10 cellular contexts compared by ENCODE assay signal in the genomic region with DNA sequence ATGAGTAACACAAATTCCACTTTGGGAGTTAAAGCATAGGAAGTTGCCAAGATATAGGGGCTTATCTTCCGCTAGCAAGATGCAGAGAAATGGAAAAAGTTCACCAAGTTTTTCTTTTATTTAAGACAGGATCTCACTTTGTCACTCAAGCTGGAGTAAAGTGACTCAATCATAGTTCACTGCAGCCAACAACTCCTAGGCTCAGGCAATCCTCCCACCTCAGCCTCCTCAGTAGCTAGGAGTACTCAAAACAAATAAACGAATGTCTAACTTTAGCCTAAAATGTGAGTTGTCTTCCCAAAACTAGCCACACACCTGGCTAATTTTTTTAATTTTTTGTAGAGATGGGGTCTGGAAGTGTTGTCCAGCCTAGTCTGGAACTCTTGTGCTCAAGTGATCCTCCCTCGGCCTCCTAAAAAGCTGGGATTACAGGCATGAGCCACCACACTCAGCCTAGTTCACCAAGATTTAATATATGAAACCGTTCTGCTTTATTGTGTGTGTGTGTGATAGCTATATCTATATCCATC. TPM values are rescaled to one million over a fixed set of nuclear protein-coding genes. Genes with fewer than 3 reads are reported as not detected.
DNase-seq lines count a peak whose midpoint lies in the region; ATAC-seq and TF ChIP-seq lines count a peak whose summit lies in the region.
"Had no signal": no experiment of that assay in that cellular context is flagged by ENCODE, and none has a peak within 500 bp of the region (broad histone marks: within the 10 kb centered on the region; RNA-seq: fewer than 3 reads in every experiment).

No MANE protein-coding gene starts in this region.

- H3K79me2 ChIP-seq in fibroblast of lung (ENCODE audit: control insufficient read depth, insufficient read depth, low read length) = peaks cover 24% of the 10 kb centered on the region

- H3K9me3 ChIP-seq in fibroblast of lung (ENCODE audit: control insufficient read depth, insufficient read depth, low read depth, low read length) (no peaks in the 10 kb centered on the region), subcutaneous abdominal adipose tissue (ENCODE audit: control insufficient read depth in 5 of 5, low read length in 5 of 5) (peaks cover 0 to 7% (median 0%) of the 10 kb centered on the region in 5 donors)

- peaks cover 42% of the 10 kb centered on the region for H3K36me3 Mint-ChIP-seq in activated CD8-positive, alpha-beta memory T cell treated with anti-CD3 and anti-CD28 coated beads, Interleukin-2, amount 10 ng/mL, durations not matched to agents 7 days and 5 days

- peak; percentile 8 for DNase-seq in H4 (ENCODE audit: low spot score)
- DNase-seq in SW 1271 (lab: John Stamatoyannopoulos, UW) = peak; percentile 29 to 90
- DNase-seq in fibroblast of lung (ENCODE audit: low read depth in 2 of 2) = peak; percentile 39 to 59
- DNase-seq in HPDE6-E6E7 (ENCODE audit: extremely low spot score) = no peak
- no peak for DNase-seq in NCI-H2081 treated with DMSO at 0.1 percent for 48 hours (lab: John Stamatoyannopoulos, UW)
- no peak for DNase-seq in activated CD8-positive, alpha-beta memory T cell treated with anti-CD3 and anti-CD28 coated beads, Interleukin-2, amount 10 ng/mL, durations not matched to agents 7 days and 5 days
- DNase-seq: activated CD8-positive, alpha-beta memory T cell treated with anti-CD3 and anti-CD28 coated beads, Interleukin-2, amount 50 U/mL, for 4 hours; GDM1; kidney had no signal

- no peaks in the 10 kb centered on the region for H3K9me3 Mint-ChIP-seq in activated CD8-positive, alpha-beta memory T cell treated with anti-CD3 and anti-CD28 coated beads, Interleukin-2, amount 10 ng/mL, durations not matched to agents 7 days and 5 days (ENCODE audit: low read depth)

- peak overlapping the region; percentile 10 for H3K4me2 ChIP-seq in fibroblast of lung (ENCODE audit: extremely low read depth, insufficient read depth, low read length)

- no peaks in the 10 kb centered on the region for H3K27me3 Mint-ChIP-seq in activated CD8-positive, alpha-beta memory T cell treated with anti-CD3 and anti-CD28 coated beads, Interleukin-2, amount 10 ng/mL, durations not matched to agents 7 days and 5 days

- H3K36me3 ChIP-seq in fibroblast of lung (ENCODE audit: control insufficient read depth, insufficient read depth, low read length) (peaks cover 17% of the 10 kb centered on the region), subcutaneous abdominal adipose tissue (ENCODE audit: control insufficient read depth in 5 of 5, insufficient read depth in 5 of 5, low read length in 5 of 5) (peaks cover 31 to 50% (median 45%) of the 10 kb centered on the region in 5 donors)

- H2AFZ ChIP-seq in fibroblast of lung (ENCODE audit: low read length) = no peak overlapping the region

- ATAC-seq in activated CD8-positive, alpha-beta memory T cell treated with anti-CD3 and anti-CD28 coated beads, Interleukin-2, amount 10 ng/mL, durations not matched to agents 7 days and 5 days = no peak

- no peak overlapping the region for H3K4me3 ChIP-seq in fibroblast of lung (replicated peaks in 1 of 4; ENCODE audit: control extremely low read depth in 1 of 4, insufficient read depth in 1 of 4, low read depth in 3 of 4, low read length in 4 of 4)
- H3K4me3 ChIP-seq in subcutaneous abdominal adipose tissue (ENCODE audit: low read depth in 1 of 5, low read length in 5 of 5) = no peak overlapping the region

- H3K4me1 Mint-ChIP-seq in activated CD8-positive, alpha-beta memory T cell treated with anti-CD3 and anti-CD28 coated beads, Interleukin-2, amount 10 ng/mL, durations not matched to agents 7 days and 5 days = peaks cover 37% of the 10 kb centered on the region

- CTCF ChIA-PET in activated CD8-positive, alpha-beta memory T cell treated with anti-CD3 and anti-CD28 coated beads, Interleukin-2, amount 10 ng/mL, durations not matched to agents 7 days and 5 days (lab: Charles Lee) = interaction anchor here (1.6 kb wide), 1 partner anchor 9 kb away, joined by 5 read pairs; no protein-coding TSS in a partner anchor

- H3K27me3 ChIP-seq in fibroblast of lung (ENCODE audit: control insufficient read depth, insufficient read depth, low read length) = no peaks in the 10 kb centered on the region
- H3K27me3 ChIP-seq in subcutaneous abdominal adipose tissue (ENCODE audit: control insufficient read depth in 5 of 5, insufficient read depth in 4 of 5, low read length in 5 of 5) = no peaks in the 10 kb centered on the region

- peaks cover 10% of the 10 kb centered on the region for H3K4me1 ChIP-seq in fibroblast of lung (ENCODE audit: control insufficient read depth, extremely low read depth, insufficient read depth, low read length)
- H3K4me1 ChIP-seq in subcutaneous abdominal adipose tissue (ENCODE audit: control insufficient read depth in 5 of 5, insufficient read depth in 5 of 5, low read length in 5 of 5) = peaks cover 6 to 39% (median 30%) of the 10 kb centered on the region in 5 donors

- H4K20me1 ChIP-seq in fibroblast of lung (ENCODE audit: control insufficient read depth, extremely low read depth, insufficient read depth, low read length) = peaks cover 7% of the 10 kb centered on the region

- no peak overlapping the region for H3K27ac Mint-ChIP-seq in activated CD8-positive, alpha-beta memory T cell treated with anti-CD3 and anti-CD28 coated beads, Interleukin-2, amount 10 ng/mL, durations not matched to agents 7 days and 5 days

- H3K27ac ChIP-seq in fibroblast of lung (ENCODE audit: insufficient read depth, low read length) (peak overlapping the region; percentile 26), subcutaneous abdominal adipose tissue (ENCODE audit: low read depth, low read length) (peak overlapping the region; percentile 68)

- no peak overlapping the region for H3K4me3 Mint-ChIP-seq in activated CD8-positive, alpha-beta memory T cell treated with anti-CD3 and anti-CD28 coated beads, Interleukin-2, amount 10 ng/mL, durations not matched to agents 7 days and 5 days

- H3K9ac ChIP-seq in fibroblast of lung (ENCODE audit: insufficient read depth, low read length) (no peak overlapping the region), subcutaneous abdominal adipose tissue (ENCODE audit: low read length in 5 of 5) (no peak overlapping the region)

- no peak for TF ChIP-seq CTCF in fibroblast of lung (conservative IDR thresholded peaks at IDR 0.05 in 1 of 2, IDR thresholded peaks at IDR 0.05 in 1 of 2; ENCODE audit: low read depth in 1 of 2, low read length in 2 of 2)

RNA-seq across cellular contexts. Expression of gene VIM, which starts 9.9 kb away (rescaled TPM):
- 2,086 and 2,364 TPM in 2 replicates for total RNA-seq in H4 (2014; rRNA removed; shearing (Covaris generic))
- total RNA-seq in fibroblast of lung = 4,550 and 7,192 TPM in 2 replicates
- 4,882 and 6,609 TPM in 2 replicates for polyA plus RNA-seq in fibroblast of lung
- polyA plus RNA-seq in fibroblast of lung (2012) = 5,279 and 8,158 TPM in 2 replicates
- polyA minus RNA-seq in fibroblast of lung (ENCODE audit: low replicate concordance) = 3,855 and 6,261 TPM in 2 replicates
- total RNA-seq in activated CD8-positive, alpha-beta memory T cell treated with anti-CD3 and anti-CD28 coated beads, Interleukin-2, amount 10 ng/mL, durations not matched to agents 7 days and 5 days = 1,000 to 10,000 TPM; 1,771 to 2,143 TPM

RNA-seq across cellular contexts. Expression of gene TRDMT1, which starts 36.5 kb away (rescaled TPM):
- 3.0 and 6.1 TPM in 2 replicates for total RNA-seq in H4 (2014; rRNA removed; shearing (Covaris generic))
- 4.4 and 5.8 TPM in 2 replicates for total RNA-seq in fibroblast of lung
- polyA plus RNA-seq in fibroblast of lung = 6.0 and 7.0 TPM in 2 replicates
- polyA plus RNA-seq in fibroblast of lung (2012) = 4.3 and 4.5 TPM in 2 replicates
- polyA minus RNA-seq in fibroblast of lung (ENCODE audit: low replicate concordance) = 0.79 and 2.6 TPM in 2 replicates
- 1 to 10 TPM; 7.7 to 9.2 TPM for total RNA-seq in activated CD8-positive, alpha-beta memory T cell treated with anti-CD3 and anti-CD28 coated beads, Interleukin-2, amount 10 ng/mL, durations not matched to agents 7 days and 5 days

Comparison
In these comparisons a context has a peak if more than half of its experiments do, and no peak if none do; other contexts are left out.
1. DNase-seq: peak in H4 (single experiment), SW 1271 (2 of 2) and fibroblast of lung (2 of 2); none in HPDE6-E6E7 (single experiment), NCI-H2081 treated with DMSO at 0.1 percent for 48 hours (single experiment) and activated CD8-positive, alpha-beta memory T cell treated with anti-CD3 and anti-CD28 coated beads, Interleukin-2, amount 10 ng/mL, durations not matched to agents 7 days and 5 days (single experiment).